8 cellular contexts compared by ENCODE assay signal in genomic region chr19:16326401-16327130, GRCh38.
DNase-seq lines count a peak whose midpoint lies in the region; ATAC-seq lines count a peak whose summit lies in the region.

No MANE protein-coding gene starts in this region.

- H3K27ac Mint-ChIP-seq in stimulated activated effector memory CD8-positive, alpha-beta T cell treated with anti-CD3 and anti-CD28 coated beads, Interleukin-12 subunit alpha, Interleukin-12 subunit beta, amount 100 ng/mL, for 72 hours = peak overlapping the region; percentile 83

- H3K36me3 ChIP-seq in HUES48 (ENCODE audit: control insufficient read depth, insufficient read depth, low read length) = no peaks in the 10 kb centered on the region
- no peaks in the 10 kb centered on the region for H3K36me3 ChIP-seq in iPS-15b (ENCODE audit: control insufficient read depth, insufficient read depth, low read length)

- no peaks in the 10 kb centered on the region for H3K4me1 ChIP-seq in HUES48 (ENCODE audit: control insufficient read depth, insufficient read depth, low read length)
- no peaks in the 10 kb centered on the region for H3K4me1 ChIP-seq in iPS-15b (ENCODE audit: control insufficient read depth, insufficient read depth, low read length)

- peak overlapping the region; percentile 78 for H3K4me3 Mint-ChIP-seq in stimulated activated effector memory CD8-positive, alpha-beta T cell treated with anti-CD3 and anti-CD28 coated beads, Interleukin-12 subunit alpha, Interleukin-12 subunit beta, amount 100 ng/mL, for 72 hours

- no peak overlapping the region for H3K27ac ChIP-seq in HUES48 (ENCODE audit: low read depth, low read length)

- H3K27me3 ChIP-seq in HUES48 (ENCODE audit: control insufficient read depth, insufficient read depth, low read length) (peaks cover 74% of the 10 kb centered on the region), iPS-15b (ENCODE audit: control insufficient read depth, insufficient read depth, low read length) (peaks cover 49% of the 10 kb centered on the region)

- H3K36me3 Mint-ChIP-seq in stimulated activated effector memory CD8-positive, alpha-beta T cell treated with anti-CD3 and anti-CD28 coated beads, Interleukin-12 subunit alpha, Interleukin-12 subunit beta, amount 100 ng/mL, for 72 hours = peaks cover 32% of the 10 kb centered on the region

- no peaks in the 10 kb centered on the region for H3K9me3 ChIP-seq in HUES48 (ENCODE audit: control insufficient read depth, insufficient read depth, low read length)
- H3K9me3 ChIP-seq in iPS-15b (ENCODE audit: control insufficient read depth, insufficient read depth, low read length) = no peaks in the 10 kb centered on the region

- peaks cover 57% of the 10 kb centered on the region for H3K4me1 Mint-ChIP-seq in stimulated activated effector memory CD8-positive, alpha-beta T cell treated with anti-CD3 and anti-CD28 coated beads, Interleukin-12 subunit alpha, Interleukin-12 subunit beta, amount 100 ng/mL, for 72 hours

- H3K9me3 Mint-ChIP-seq in stimulated activated effector memory CD8-positive, alpha-beta T cell treated with anti-CD3 and anti-CD28 coated beads, Interleukin-12 subunit alpha, Interleukin-12 subunit beta, amount 100 ng/mL, for 72 hours = no peaks in the 10 kb centered on the region

- peak; percentile 44 for DNase-seq in activated effector memory CD4-positive, alpha-beta T cell treated with Interleukin-2 at 50 U/mL for 16 hours
- peak in 1 of 2 donors; percentile 59 for DNase-seq in stimulated activated effector memory CD8-positive, alpha-beta T cell treated with anti-CD3 and anti-CD28 coated beads, Interleukin-12 subunit alpha, Interleukin-12 subunit beta, amount 100 ng/mL, for 72 hours (ENCODE audit: low spot score in 2 of 2)
- DNase-seq in C1 segment of cervical spinal cord (lab: John Stamatoyannopoulos, UW) (no peak), GM19240 (ENCODE audit: insufficient read length, low spot score) (no peak), NCI-H187 treated with DMSO at 0.1 percent for 48 hours (lab: John Stamatoyannopoulos, UW) (no peak), hippocampal formation (lab: John Stamatoyannopoulos, UW) (no peak)

- H3K9ac ChIP-seq in HUES48 (ENCODE audit: low read depth, low read length) = no peak overlapping the region
- no peak overlapping the region for H3K9ac ChIP-seq in iPS-15b (ENCODE audit: low read depth, low read length)

- no peak for ATAC-seq in stimulated activated effector memory CD8-positive, alpha-beta T cell treated with anti-CD3 and anti-CD28 coated beads, Interleukin-12 subunit alpha, Interleukin-12 subunit beta, amount 100 ng/mL, for 72 hours

- H3K4me3 ChIP-seq in HUES48 (ENCODE audit: low read depth, low read length) = peak overlapping the region; percentile 78
- peak overlapping the region; percentile 92 for H3K4me3 ChIP-seq in iPS-15b (ENCODE audit: low read depth, low read length)
